In genomic region chr13:52809310-52809769, GRCh38 we compare ENCODE assay signal across 8 cellular contexts. TPM values are rescaled to one million over a fixed set of nuclear protein-coding genes. Genes with fewer than 3 reads are reported as not detected.
A peak's percentile ranks its signal among the peaks of the same experiment; 100 is the strongest.
DNase-seq lines count a peak whose midpoint lies in the region; ATAC-seq and TF ChIP-seq lines count a peak whose summit lies in the region.

No MANE protein-coding gene starts in this region.

- DNase-seq in activated gamma-delta T cell treated with Interleukin-2 at 50 U/mL for 16 hours (peak; percentile 9), activated gamma-delta T cell (lab: John Stamatoyannopoulos, UW) (no peak), NAMALWA (ENCODE audit: low spot score) (peak; percentile 76), SK-N-DZ (ENCODE audit: low spot score) (peak; percentile 77), MCF 10A (ENCODE audit: unreplicated experiment) (peak; percentile 92), kidney glomerular epithelial cell (lab: John Stamatoyannopoulos, UW) (peak; percentile 55)
- peak; percentile 14 to 24 for DNase-seq in stimulated activated CD8-positive, alpha-beta memory T cell treated with anti-CD3 and anti-CD28 coated beads, Interleukin-7, amount 100 ng/mL, for 48 hours (ENCODE audit: extremely low read depth in 1 of 2, low read depth in 1 of 2)

- peaks cover 23% of the 10 kb centered on the region for H3K27me3 Mint-ChIP-seq in MCF 10A (ENCODE audit: insufficient read depth, unreplicated experiment)

- H3K4me3 Mint-ChIP-seq in MCF 10A (ENCODE audit: unreplicated experiment): no peak overlapping the region

- POLR2A ChIA-PET in MCF 10A (lab: Yijun Ruan, JAX): interaction anchor here (0.5 to 1.9 kb wide), 4 partner anchors 91 to 356 kb away, joined by 3 to 5 read pairs (median 3); no protein-coding TSS in a partner anchor

- TF ChIP-seq CTCF in MCF 10A (IDR thresholded peaks at IDR 0.05; ENCODE audit: unreplicated experiment): peak; percentile 67

- H3K9me3 Mint-ChIP-seq in MCF 10A (ENCODE audit: unreplicated experiment): no peaks in the 10 kb centered on the region

- CTCF ChIA-PET in MCF 10A (lab: Yijun Ruan, JAX): interaction anchor here (0.7 to 3.0 kb wide), 32 partner anchors 10 to 462 kb away, joined by 3 to 27 read pairs (median 5); partner anchors contain the start of gene SUGT1

- no TSS peak for BruUV-seq in MCF 10A (replicated peaks; lab: Mats Ljungman, UMichigan)

- no peak overlapping the region for H3K27ac Mint-ChIP-seq in MCF 10A (ENCODE audit: low read depth, unreplicated experiment)

- no peaks in the 10 kb centered on the region for H3K36me3 Mint-ChIP-seq in MCF 10A (ENCODE audit: insufficient read depth, unreplicated experiment)

- intact Hi-C loops in MCF 10A (cut with micrococcal nuclease): loop anchor here (1.0 to 10.0 kb wide), 5 partner anchors 144 to 380 kb away; partner anchors contain the start of genes CKAP2 and VPS36

- peak; percentile 82 for ATAC-seq in HG02571 (IDR thresholded peaks at IDR 0.05; ENCODE audit: unreplicated experiment)

- H3K4me1 Mint-ChIP-seq in MCF 10A (ENCODE audit: insufficient read depth, unreplicated experiment): peaks cover 8% of the 10 kb centered on the region

RNA-seq across cellular contexts. Expression of gene PCDH8, which starts 39.1 kb away (rescaled TPM):
- not detected in 2 replicates for polyA plus RNA-seq in SK-N-DZ (2014; cell fraction: cytosol; rRNA removed)
- not detected in 2 replicates for polyA plus RNA-seq in SK-N-DZ (2014; cell fraction: nucleus; rRNA removed)
- total RNA-seq in MCF 10A (2022): not detected in 2 replicates
